Comparison of ENCODE assay signal across 19 cellular contexts in genomic region chr14:77264466-77265186, GRCh38. TPM values are rescaled to one million over a fixed set of nuclear protein-coding genes. Genes with fewer than 3 reads are reported as not detected.
DNase-seq lines count a peak whose midpoint lies in the region; ATAC-seq and FAIRE-seq lines count a peak whose summit lies in the region.
"Had no signal": no experiment of that assay in that cellular context is flagged by ENCODE, and none has a peak within 500 bp of the region (broad histone marks: within the 10 kb centered on the region; RNA-seq: fewer than 3 reads in every experiment).

No MANE protein-coding gene starts in this region.

- ATAC-seq in esophagus mucosa, result no peak
- ATAC-seq: GM12878, SK-N-SH treated with all-trans-retinoic acid at 6 μM for 48 hours had no signal

- no peak overlapping the region for H4K8ac ChIP-seq in trophoblast cell (ENCODE audit: low read depth, low read length)

- H2AFZ ChIP-seq in trophoblast cell (ENCODE audit: insufficient read depth, low read length, poor library complexity), result no peak overlapping the region

- H2BK12ac ChIP-seq in trophoblast cell (ENCODE audit: low read length), result no peak overlapping the region

- H3K27me3 ChIP-seq in BLaER1, result peaks cover 22% of the 10 kb centered on the region
- H3K27me3 ChIP-seq in trophoblast cell (ENCODE audit: insufficient read depth, low read length), result peaks cover 12% of the 10 kb centered on the region

- H3K79me1 ChIP-seq in trophoblast cell (ENCODE audit: low read length), result no peaks in the 10 kb centered on the region

- H3K79me2 ChIP-seq in trophoblast cell (ENCODE audit: control insufficient read depth, insufficient read depth, low read length, poor library complexity), result no peaks in the 10 kb centered on the region

- H2AK5ac ChIP-seq in trophoblast cell (ENCODE audit: low read length), result no peak overlapping the region

- peaks cover 82% of the 10 kb centered on the region for H3K4me1 ChIP-seq in BLaER1
- no peaks in the 10 kb centered on the region for H3K4me1 ChIP-seq in trophoblast cell (ENCODE audit: control insufficient read depth in 1 of 2, insufficient read depth in 2 of 2, low read length in 2 of 2)

- H3K36me3 ChIP-seq in BLaER1 (no peaks in the 10 kb centered on the region), trophoblast cell (ENCODE audit: control insufficient read depth in 1 of 2, insufficient read depth in 2 of 2, low read length in 2 of 2) (no peaks in the 10 kb centered on the region)

- H3K14ac ChIP-seq in trophoblast cell (ENCODE audit: low read length), result no peak overlapping the region

- no peak overlapping the region for H3K4me3 ChIP-seq in BLaER1
- H3K4me3 ChIP-seq in trophoblast cell (ENCODE audit: low read depth, low read length), result peak overlapping the region; percentile 40
- H3K4me3 ChIP-seq: GM12878 had no signal

- H3K27ac ChIP-seq in BLaER1 (no peak overlapping the region; the same call in 1 of the 2 replicates), trophoblast cell (ENCODE audit: low read depth, low read length) (no peak overlapping the region)
- H3K27ac ChIP-seq: C4-2B had no signal

- no peak overlapping the region for H3K4ac ChIP-seq in trophoblast cell (ENCODE audit: low read depth, low read length)

- DNase-seq in HTR-8/SVneo (ENCODE audit: insufficient read length, low spot score) (no peak), cerebellar cortex (ENCODE audit: low spot score) (peak; percentile 93), trophoblast cell (no peak), hepatic stellate cell (ENCODE audit: low spot score) (no peak), NCI-H1105 treated with DMSO at 0.1 percent for 48 hours (lab: John Stamatoyannopoulos, UW) (no peak)
- DNase-seq: 8988T; EL; KBM-7; MM.1S; NCI-H1092 treated with DMSO at 0.1 percent for 48 hours; NK-92 treated with Interleukin-12 subunit alpha and Interleukin-12 subunit beta, amount 100 ng/mL, for 24 hours; SIG-M5 had no signal

- H3K4me2 ChIP-seq in BLaER1 (peak overlapping the region; percentile 84), trophoblast cell (ENCODE audit: low read length) (no peak overlapping the region)

- FAIRE-seq in HTR-8/SVneo (lab: Jason Lieb, UNC), result peak; percentile 40
- FAIRE-seq: GM12878, H54 had no signal

- H3K9me3 ChIP-seq in BLaER1 (peaks cover 9% of the 10 kb centered on the region), trophoblast cell (ENCODE audit: insufficient read depth, low read depth, low read length) (peaks cover 2% of the 10 kb centered on the region)

- H2BK120ac ChIP-seq in trophoblast cell (ENCODE audit: insufficient read depth, low read length, poor library complexity), result no peak overlapping the region

- no peaks in the 10 kb centered on the region for H4K20me1 ChIP-seq in BLaER1

- H2BK5ac ChIP-seq in trophoblast cell (ENCODE audit: low read depth, low read length, poor library complexity), result no peak overlapping the region

- H3K9ac ChIP-seq in BLaER1 (no peak overlapping the region), trophoblast cell (ENCODE audit: low read length) (no peak overlapping the region)

- H4K91ac ChIP-seq in trophoblast cell (ENCODE audit: low read depth, low read length), result no peak overlapping the region

- H4K12ac ChIP-seq in trophoblast cell (ENCODE audit: low read depth, low read length), result no peak overlapping the region

- no CpG with 5 or more reads among the region's 16 CpGs for WGBS in trophoblast cell (ENCODE audit: extremely low coverage, insufficient coverage, insufficient read length)

- no peak overlapping the region for H3K18ac ChIP-seq in trophoblast cell (ENCODE audit: low read length)

- no peak overlapping the region for H3K23ac ChIP-seq in trophoblast cell (ENCODE audit: low read length)

RNA-seq across cellular contexts. Expression of gene NGB, which starts 6.4 kb away (rescaled TPM):
- polyA plus RNA-seq in trophoblast cell (2013), result not detected in 2 replicates
- total RNA-seq in esophagus mucosa, result not detected
- total RNA-seq: GM12878, NCI-H460 had no signal

RNA-seq across cellular contexts. Expression of gene POMT2, which starts 56.1 kb away (rescaled TPM):
- 14.1 and 14.9 TPM in 2 replicates for polyA plus RNA-seq in trophoblast cell (2013)
- 11.2 TPM for total RNA-seq in esophagus mucosa

RNA-seq across cellular contexts. Expression of gene GSTZ1, which starts 56.2 kb away (rescaled TPM):
- 12.9 and 13.5 TPM in 2 replicates for polyA plus RNA-seq in trophoblast cell (2013)
- 26.6 TPM for total RNA-seq in esophagus mucosa
